Comparison of ENCODE assay signal across 1 cellular context in genomic region chr4:74054483-74055032, GRCh38.
TF ChIP-seq lines count a peak whose summit lies in the region.

No MANE protein-coding gene starts in this region.

TF ChIP-seq in K562, 482 proteins besides CTCF, POLR2A, EP300 and RAD21 (continued from another document):
- TF ChIP-seq ZNF12 (CRISPR knock-in tag; IDR thresholded peaks at IDR 0.05) = no peak
- no peak for TF ChIP-seq NKRF (IDR thresholded peaks at IDR 0.05; ENCODE audit: borderline replicate concordance)
- TF ChIP-seq ZNF639 (CRISPR knock-in tag; conservative IDR thresholded peaks at IDR 0.05 in 1 of 2, IDR thresholded peaks at IDR 0.05 in 1 of 2) = no peak
TF ChIP-seq in K562: peak in this region for 9.
